8 cellular contexts compared by ENCODE assay signal in the genomic region with DNA sequence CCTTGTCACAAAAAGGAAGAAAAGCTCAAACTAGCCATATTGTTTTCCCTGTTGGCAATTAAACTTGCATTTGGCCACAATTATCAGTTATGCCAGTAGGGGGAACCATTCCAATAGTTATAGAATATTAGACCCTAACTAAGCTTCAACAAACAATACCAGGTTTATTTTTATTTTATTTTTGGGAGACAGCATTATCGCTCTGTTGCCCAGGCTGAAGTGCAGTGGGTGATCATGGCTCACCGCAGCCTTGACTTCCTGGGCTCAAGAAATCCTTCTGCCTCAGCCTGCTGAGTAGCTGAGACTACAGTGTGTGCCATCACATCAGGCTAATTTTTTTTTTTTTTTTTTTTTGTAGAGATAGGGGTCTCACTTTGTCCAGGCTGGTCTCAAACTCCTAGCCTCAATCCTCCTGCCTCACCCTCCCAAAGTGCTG.
A peak's percentile ranks its signal among the peaks of the same experiment; 100 is the strongest.
DNase-seq lines count a peak whose midpoint lies in the region; ATAC-seq and TF ChIP-seq lines count a peak whose summit lies in the region.

No MANE protein-coding gene starts in this region.

- CTCF ChIA-PET in GM10248 (lab: Yijun Ruan, JAX), result interaction anchor here (0.5 to 5.8 kb wide), 42 partner anchors 10 to 339 kb away, joined by 3 to 61 read pairs (median 4); a partner anchor contains a TSS

- ATAC-seq in HG02870 (IDR thresholded peaks at IDR 0.05; ENCODE audit: unreplicated experiment), result no peak
- no peak for ATAC-seq in HG02970 (IDR thresholded peaks at IDR 0.05; ENCODE audit: low FRiP score, unreplicated experiment)

- H3K27ac ChIP-seq in dorsolateral prefrontal cortex, result no peak overlapping the region

- peak; percentile 70 for TF ChIP-seq CTCF in GM10248 (IDR thresholded peaks at IDR 0.05; ENCODE audit: control extremely low read depth, extremely low read depth, low read depth, missing control alignments)
- TF ChIP-seq CTCF in dorsolateral prefrontal cortex (IDR thresholded peaks at IDR 0.05 in 54 of 56, conservative IDR thresholded peaks at IDR 0.05 in 2 of 56; ENCODE audit: low read depth in 1 of 56, partially characterized antibody in 56 of 56), result peak; percentile 35 to 84 (median 72)

- POLR2A ChIA-PET in GM10248 (lab: Yijun Ruan, JAX), result interaction anchor here (0.6 to 1.4 kb wide), 4 partner anchors 102 to 259 kb away, joined by 3 to 5 read pairs (median 4); a partner anchor contains a TSS

- H3K27me3 ChIP-seq in dorsolateral prefrontal cortex, result no peaks in the 10 kb centered on the region

- DNase-seq in Ammon's horn (ENCODE audit: low spot score) (peak; percentile 49), GM10248 (ENCODE audit: extremely low spot score) (peak; percentile 55), KG1 (lab: John Stamatoyannopoulos, UW) (peak; percentile 72), RPMI8226 (peak; percentile 65), dorsolateral prefrontal cortex (no peak), myocyte (ENCODE audit: low read depth) (peak; percentile 64)

- H3K4me3 ChIP-seq in dorsolateral prefrontal cortex, result no peak overlapping the region

- intact Hi-C loops in dorsolateral prefrontal cortex (cut with DNase I), result loop anchor here (5.0 to 10.0 kb wide), 3 partner anchors 100 to 258 kb away; a partner anchor contains a TSS

Comparison
In these comparisons a context has a peak if more than half of its experiments do, and no peak if none do; other contexts are left out.
1. DNase-seq: peak in Ammon's horn (single experiment), GM10248 (single experiment), KG1 (single experiment), RPMI8226 (single experiment) and myocyte (single experiment); none in dorsolateral prefrontal cortex (0 of 10).